In genomic region chr12:82838123-82838522, GRCh38 we compare ENCODE assay signal across 30 cellular contexts.
DNase-seq lines count a peak whose midpoint lies in the region; ATAC-seq, FAIRE-seq and TF ChIP-seq lines count a peak whose summit lies in the region.
"Had no signal": no experiment of that assay in that cellular context is flagged by ENCODE, and none has a peak within 500 bp of the region (broad histone marks: within the 10 kb centered on the region; RNA-seq: fewer than 3 reads in every experiment).

No MANE protein-coding gene starts in this region.

- no peaks in the 10 kb centered on the region for H3K79me2 ChIP-seq in Karpas-422 (ENCODE audit: low read length)

- no peaks in the 10 kb centered on the region; the same call in 1 of the 2 replicates for H3K9me3 ChIP-seq in Karpas-422 (ENCODE audit: low read length)
- H3K9me3 ChIP-seq: BLaER1 treated with 17β-estradiol and CSF1 and Interleukin-3, amounts not matched to agents 10 nM and 100 nM; heart left ventricle; upper lobe of left lung had no signal

- no peak for TF ChIP-seq POLR2A in lower leg skin (IDR thresholded peaks at IDR 0.05)

- no peaks in the 10 kb centered on the region for H3K27me3 ChIP-seq in Karpas-422 (ENCODE audit: low read length)
- H3K27me3 ChIP-seq: BLaER1 treated with 17β-estradiol and CSF1 and Interleukin-3, amounts not matched to agents 10 nM and 100 nM; heart left ventricle; upper lobe of left lung had no signal

- H3K4me3 ChIP-seq in lower leg skin (ENCODE audit: low read depth, poor library complexity, severe bottlenecking) (no peak overlapping the region), Karpas-422 (ENCODE audit: low read length) (no peak overlapping the region)
- H3K4me3 ChIP-seq: BLaER1 treated with 17β-estradiol and CSF1 and Interleukin-3, amounts not matched to agents 10 nM and 100 nM; heart left ventricle; K562; upper lobe of left lung had no signal

- H4K20me1 ChIP-seq in Karpas-422 (ENCODE audit: insufficient read depth, low read depth, low read length), result no peaks in the 10 kb centered on the region
- H4K20me1 ChIP-seq: BLaER1 treated with 17β-estradiol and CSF1 and Interleukin-3, amounts not matched to agents 10 nM and 100 nM had no signal

- DNase-seq in D721Med (ENCODE audit: insufficient read length, low spot score) (no peak), amygdala (lab: John Stamatoyannopoulos, UW) (peak in 33 of 56 donors; percentile 3 to 77 (median 40)), head of caudate nucleus (peak in 34 of 42 donors; percentile 13 to 87 (median 66)), nucleus accumbens (lab: John Stamatoyannopoulos, UW) (peak in 39 of 56 donors; percentile 4 to 77 (median 38)), lower leg skin (ENCODE audit: low spot score in 2 of 2) (no peak), activated gamma-delta T cell (lab: John Stamatoyannopoulos, UW) (no peak), Karpas-422 (no peak)
- DNase-seq: activated CD4-positive, alpha-beta memory T cell treated with anti-CD3 and anti-CD28 coated beads, Interleukin-2, amount 10 ng/mL, durations not matched to agents 7 days and 5 days; activated CD8-positive, alpha-beta memory T cell treated with anti-CD3 and anti-CD28 coated beads, Interleukin-2, amount 50 U/mL, for 48 hours; COR-L47; heart left ventricle; kidney glomerular epithelial cell; mesenchymal stem cell; NCI-H1105 treated with DMSO at 0.1 percent for 48 hours; NCI-H1930; NCI-H226; NCI-H69; occipital lobe; stimulated activated CD4-positive, alpha-beta T cell treated with anti-CD3 and anti-CD28 coated beads, Interleukin-2, amount 100 ng/mL, for 48 hours; T-helper 1 cell; upper lobe of left lung had no signal

- no peaks in the 10 kb centered on the region for H3K36me3 ChIP-seq in Karpas-422 (ENCODE audit: insufficient read depth, low read length)
- H3K36me3 ChIP-seq: BLaER1 treated with 17β-estradiol and CSF1 and Interleukin-3, amounts not matched to agents 10 nM and 100 nM; heart left ventricle; upper lobe of left lung had no signal

- TF ChIP-seq CTCF in D721Med (IDR thresholded peaks at IDR 0.05; ENCODE audit: insufficient read depth, missing control alignments) (no peak), lower leg skin (IDR thresholded peaks at IDR 0.05) (no peak)

- H3K9ac ChIP-seq in Karpas-422 (ENCODE audit: low read length), result no peak overlapping the region
- H3K9ac ChIP-seq: BLaER1 treated with 17β-estradiol and CSF1 and Interleukin-3, amounts not matched to agents 10 nM and 100 nM had no signal

- intact Hi-C loops in head of caudate nucleus (cut with DNase I), result no loop called here
- intact Hi-C loops in lower leg skin (cut with DNase I; ENCODE audit: low total_unique reads), result no loop called here

- H3K4me1 ChIP-seq in Karpas-422 (ENCODE audit: low read length), result no peaks in the 10 kb centered on the region
- H3K4me1 ChIP-seq: upper lobe of left lung had no signal

- no peak overlapping the region for H3K4me2 ChIP-seq in Karpas-422 (ENCODE audit: low read depth, low read length, poor library complexity, severe bottlenecking)
- H3K4me2 ChIP-seq: BLaER1 treated with 17β-estradiol and CSF1 and Interleukin-3, amounts not matched to agents 10 nM and 100 nM had no signal

- H3K9me2 ChIP-seq in Karpas-422 (replicated peaks; ENCODE audit: insufficient read depth, low read length), result no peaks in the 10 kb centered on the region

- no peak overlapping the region for H2AFZ ChIP-seq in Karpas-422 (ENCODE audit: low read length)

- WGBS in lower leg skin, 2 donors, result 41 to 53% methylated on average over 1 of the region's 1 CpG

- peak; percentile 6 for FAIRE-seq in D721Med (lab: Jason Lieb, UNC)
- FAIRE-seq: G401.6, H54, HTR-8/SVneo, K562, RCC 7860, TTC549 had no signal

- no peak for ATAC-seq in HG03175 (IDR thresholded peaks at IDR 0.05; ENCODE audit: unreplicated experiment)
- ATAC-seq: activated CD4-positive, CD25-positive, alpha-beta regulatory T cell treated with anti-CD3 and anti-CD28 coated beads, Interleukin-2, amount 50 U/mL, for 24 hours; K562 had no signal

- H3K27ac ChIP-seq in Karpas-422 (ENCODE audit: low read length), result no peak overlapping the region
- H3K27ac ChIP-seq: BLaER1 treated with 17β-estradiol and CSF1 and Interleukin-3, amounts not matched to agents 10 nM and 100 nM; upper lobe of left lung had no signal

Comparison
In these comparisons a context has a peak if more than half of its experiments do, and no peak if none do; other contexts are left out.
1. DNase-seq: peak in amygdala (33 of 56), head of caudate nucleus (34 of 42) and nucleus accumbens (39 of 56); none in D721Med (single experiment), lower leg skin (0 of 2), activated gamma-delta T cell (single experiment) and Karpas-422 (single experiment).